ENCODE assay signal across 9 cellular contexts in genomic region chr22:29768052-29768680, GRCh38. TPM values are rescaled to one million over a fixed set of nuclear protein-coding genes. Genes with fewer than 3 reads are reported as not detected.
A peak's percentile ranks its signal among the peaks of the same experiment; 100 is the strongest.
DNase-seq lines count a peak whose midpoint lies in the region; ATAC-seq and TF ChIP-seq lines count a peak whose summit lies in the region.
"Had no signal": no experiment of that assay in that cellular context is flagged by ENCODE, and none has a peak within 500 bp of the region (broad histone marks: within the 10 kb centered on the region; RNA-seq: fewer than 3 reads in every experiment).

No MANE protein-coding gene starts in this region.

- H2AFZ ChIP-seq in SU-DHL-6 (ENCODE audit: low read depth, low read length, severe bottlenecking) = no peak overlapping the region

- intact Hi-C loops in psoas muscle (cut with DNase I) = no loop called here

- no peaks in the 10 kb centered on the region for H3F3A ChIP-seq in SU-DHL-6 (ENCODE audit: insufficient read depth)

- H3K36me3 ChIP-seq in GM06990 (ENCODE audit: control insufficient read depth, insufficient read depth, low read length) (peaks cover 5% of the 10 kb centered on the region), SU-DHL-6 (ENCODE audit: low read length) (0 out of 2 replicates have a peak, but pooled peaks cover 2% of the 10 kb centered on the region), psoas muscle (ENCODE audit: insufficient read depth in 1 of 2, low read depth in 1 of 2) (peaks cover 5 to 32% of the 10 kb centered on the region in 2 donors)

- H3K9ac ChIP-seq in SU-DHL-6 (ENCODE audit: low read length) = peak overlapping the region; percentile 79

- H3K9me3 ChIP-seq in SU-DHL-6 (ENCODE audit: insufficient read depth, low read length) (no peaks in the 10 kb centered on the region), psoas muscle (no peaks in the 10 kb centered on the region)

- H3K27ac ChIP-seq in SU-DHL-6 (ENCODE audit: low read depth, low read length) (peak overlapping the region; percentile 58; the same call in 1 of the 2 replicates), psoas muscle (peak overlapping the region; percentile 97)

- DNase-seq in GM06990 (ENCODE audit: extremely low read depth, insufficient read length) (no peak), fibroblast of pulmonary artery (ENCODE audit: low read depth) (no peak), psoas muscle (no peak), SIG-M5 treated with dmso at 0.1 percent for 504 hours (lab: John Stamatoyannopoulos, UW; ENCODE audit: unreplicated experiment) (no peak), UCSD-AML1 (lab: John Stamatoyannopoulos, UW; ENCODE audit: unreplicated experiment) (no peak)
- no peak for DNase-seq in activated CD4-positive, CD25-positive, alpha-beta regulatory T cell (lab: John Stamatoyannopoulos, UW)
- DNase-seq: activated effector memory CD4-positive, alpha-beta T cell treated with Interleukin-2 at 50 U/mL for 16 hours had no signal

- peaks cover 25% of the 10 kb centered on the region for H3K79me2 ChIP-seq in SU-DHL-6 (ENCODE audit: insufficient read depth, low read length)

- H3K4me3 ChIP-seq in GM06990 (replicated peaks; ENCODE audit: low read depth, low read length) = peak overlapping the region; percentile 100
- peak overlapping the region; percentile 88 for H3K4me3 ChIP-seq in SU-DHL-6 (ENCODE audit: insufficient read depth, low read length, poor library complexity, severe bottlenecking)
- peak overlapping the region; percentile 100 for H3K4me3 ChIP-seq in fibroblast of pulmonary artery (replicated peaks; ENCODE audit: low read depth, low read length)
- peak overlapping the region; percentile 98 for H3K4me3 ChIP-seq in psoas muscle

- WGBS in psoas muscle, 3 donors = 22 to 33% (median 24%) methylated on average over 6 of the region's 6 CpGs

- H3K4me1 ChIP-seq in psoas muscle = peaks cover 46% of the 10 kb centered on the region

- peak; percentile 41 to 64 (median 57) for ATAC-seq in psoas muscle
- no peak for ATAC-seq in HG02870 (IDR thresholded peaks at IDR 0.05; ENCODE audit: unreplicated experiment)

- H3K27me3 ChIP-seq in GM06990 (replicated peaks; ENCODE audit: control insufficient read depth, insufficient read depth, low read length) = no peaks in the 10 kb centered on the region
- H3K27me3 ChIP-seq in SU-DHL-6 (ENCODE audit: low read length) = no peaks in the 10 kb centered on the region
- H3K27me3 ChIP-seq in psoas muscle (ENCODE audit: insufficient read depth in 3 of 3, low read length in 2 of 3) = no peaks in the 10 kb centered on the region

- TF ChIP-seq CTCF in GM06990 (IDR thresholded peaks at IDR 0.05; ENCODE audit: insufficient read depth, low read length, poor library complexity, severe bottlenecking) = no peak
- TF ChIP-seq CTCF in SU-DHL-6 (IDR thresholded peaks at IDR 0.05; ENCODE audit: insufficient read depth, low read length, poor library complexity, severe bottlenecking) = no peak
- no peak for TF ChIP-seq CTCF in fibroblast of pulmonary artery (IDR thresholded peaks at IDR 0.05; ENCODE audit: low read length, missing control alignments)
- TF ChIP-seq CTCF in psoas muscle (IDR thresholded peaks at IDR 0.05) = no peak

- peak overlapping the region; percentile 69 for H3K4me2 ChIP-seq in SU-DHL-6 (ENCODE audit: low read depth, low read length, poor library complexity, severe bottlenecking)

- H3K9me2 ChIP-seq in SU-DHL-6 (replicated peaks; ENCODE audit: insufficient read depth, low read length) = no peaks in the 10 kb centered on the region

- no peaks in the 10 kb centered on the region for H4K20me1 ChIP-seq in SU-DHL-6 (ENCODE audit: low read depth, low read length)

RNA-seq across cellular contexts. Expression of gene UQCR10, which starts 1.0 kb away (rescaled TPM):
- 100 to 1,000 TPM; 247 to 422 (median 337) TPM for total RNA-seq in psoas muscle
- polyA plus RNA-seq in psoas muscle = 100 to 1,000 TPM; 411 to 533 (median 483) TPM

RNA-seq across cellular contexts. Expression of gene ZMAT5, which starts 1.4 kb away (rescaled TPM):
- 10 to 100 TPM; 12.1 to 32.0 (median 21.8) TPM for total RNA-seq in psoas muscle
- 10 to 100 TPM; 27.6 to 46.1 (median 38.0) TPM for polyA plus RNA-seq in psoas muscle

RNA-seq across cellular contexts. Expression of gene CABP7, which starts 48.4 kb away (rescaled TPM):
- not detected for total RNA-seq in psoas muscle
- polyA plus RNA-seq in psoas muscle = under 1 TPM; 0.03 to 0.07 (median 0.04) TPM
